In the genomic region with DNA sequence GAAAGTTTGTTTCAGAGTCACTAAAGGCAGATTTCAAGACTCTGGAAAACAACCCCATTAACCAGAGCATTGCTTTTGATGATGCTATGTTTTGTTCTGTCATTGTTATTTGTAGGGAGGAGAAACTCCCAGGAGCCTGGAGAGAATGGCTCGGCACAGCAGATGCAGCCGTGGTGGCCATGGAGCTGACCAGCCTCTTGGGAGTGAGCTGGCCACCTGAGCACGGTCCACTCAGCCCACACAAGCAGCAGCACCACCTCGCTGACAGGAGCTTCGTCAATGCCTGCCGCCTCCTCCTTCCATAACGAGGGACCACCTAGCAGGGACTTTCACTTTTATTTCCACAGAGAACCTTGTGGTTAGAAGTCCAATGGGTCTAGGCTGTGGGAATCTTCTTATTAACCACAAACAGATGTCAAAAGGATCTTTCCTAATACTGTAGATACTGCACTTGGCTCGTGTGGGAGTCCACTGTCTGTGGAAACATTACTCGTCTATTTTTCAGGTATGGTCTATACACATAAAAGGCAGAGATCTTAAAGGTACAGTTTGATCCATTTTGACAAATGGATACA, we compare ENCODE assay signal across 22 cellular contexts. TPM values are rescaled to one million over a fixed set of nuclear protein-coding genes. Genes with fewer than 3 reads are reported as not detected.
"Had no signal": no experiment of that assay in that cellular context is flagged by ENCODE, and none has a peak within 500 bp of the region (broad histone marks: within the 10 kb centered on the region; RNA-seq: fewer than 3 reads in every experiment).

No MANE protein-coding gene starts in this region.

- DNase-seq: effector CD4-positive, alpha-beta T cell; foreskin keratinocyte; immature natural killer cell; left ventricle myocardium inferior; lower lobe of right lung; mesenchymal stem cell; naive B cell; nephron progenitor cell; sigmoid colon; small intestine; stimulated activated CD4-positive, alpha-beta T cell treated with anti-CD3 and anti-CD28 coated beads, Interleukin-12 subunit alpha, Interleukin-12 subunit beta, amount 100 ng/mL, for 4 hours; stimulated activated naive CD4-positive, alpha-beta T cell; stomach; substantia nigra; trophoblast cell had no signal

- H3K36me3 ChIP-seq: left ventricle myocardium inferior, lower lobe of right lung, prostate gland, sigmoid colon, stomach had no signal

- H3K9me3 ChIP-seq: left ventricle myocardium inferior, lower lobe of right lung, prostate gland, sigmoid colon, stomach had no signal

- ATAC-seq: foreskin keratinocyte, lower lobe of right lung had no signal

- H2AFZ ChIP-seq: parathyroid adenoma had no signal

- H3K27ac ChIP-seq: coronary artery, foreskin keratinocyte, left ventricle myocardium inferior, lower lobe of right lung, parathyroid adenoma, prostate gland, sigmoid colon, stomach had no signal

- H3K79me2 ChIP-seq: parathyroid adenoma had no signal

- H3K4me3 ChIP-seq: coronary artery, left ventricle myocardium inferior, lower lobe of right lung, prostate gland, sigmoid colon, stomach had no signal

- H3K9ac ChIP-seq: parathyroid adenoma had no signal

- H3K4me1 ChIP-seq: foreskin keratinocyte, left ventricle myocardium inferior, lower lobe of right lung, parathyroid adenoma, prostate gland, sigmoid colon, stomach had no signal

RNA-seq across cellular contexts. Expression of gene SMIM32, which starts 21.0 kb away (rescaled TPM):
- total RNA-seq: dermis microvascular lymphatic vessel endothelial cell, foreskin keratinocyte, left ventricle myocardium inferior, lower lobe of right lung, omental fat pad had no signal
- polyA plus RNA-seq: esophagus, foreskin keratinocyte, immature natural killer cell, keratinocyte had no signal
